18 cellular contexts compared by ENCODE assay signal in genomic region chr2:128451636-128452411, GRCh38.
A peak's percentile ranks its signal among the peaks of the same experiment; 100 is the strongest.
DNase-seq lines count a peak whose midpoint lies in the region; ATAC-seq and TF ChIP-seq lines count a peak whose summit lies in the region.
"Had no signal": no experiment of that assay in that cellular context is flagged by ENCODE, and none has a peak within 500 bp of the region (broad histone marks: within the 10 kb centered on the region; RNA-seq: fewer than 3 reads in every experiment).

No MANE protein-coding gene starts in this region.

- no peak overlapping the region for H4K5ac ChIP-seq in IMR-90 (ENCODE audit: low read depth, low read length)

- peak overlapping the region; percentile 23 for H2AK9ac ChIP-seq in IMR-90 (replicated peaks; ENCODE audit: low read depth, low read length, poor library complexity)

- no peak for TF ChIP-seq RAD21 in IMR-90 (IDR thresholded peaks at IDR 0.05; ENCODE audit: low read length)

- no peaks in the 10 kb centered on the region for H3K36me3 Mint-ChIP-seq in Caco-2 (ENCODE audit: insufficient read depth, unreplicated experiment)
- no peaks in the 10 kb centered on the region for H3K36me3 Mint-ChIP-seq in dendritic cell treated with granulocyte-macrophage colony-stimulating factor and Interleukin-4, amounts not matched to agents 40 ng/mL and 50 ng/mL, for 4 days (ENCODE audit: low read depth)
- H3K36me3 Mint-ChIP-seq: activated naive CD4-positive, alpha-beta T cell treated with anti-CD3 and anti-CD28 coated beads, Interleukin-2, amount 50 U/mL, for 72 hours; CD4-positive, CD25-positive, alpha-beta regulatory T cell had no signal

- H3K79me1 ChIP-seq in IMR-90 (ENCODE audit: low read depth in 1 of 2, low read length in 2 of 2): no peaks in the 10 kb centered on the region

- no peak overlapping the region for H2AK5ac ChIP-seq in IMR-90 (ENCODE audit: low read depth, low read length)

- CTCF ChIA-PET in Caco-2 (lab: Charles Lee) (no interaction called here), IMR-90 (lab: Yijun Ruan, JAX) (no interaction called here)

- no peak overlapping the region for H2BK120ac ChIP-seq in IMR-90 (ENCODE audit: low read depth, low read length)

- H3K9me3 ChIP-seq in Caco-2 (no peaks in the 10 kb centered on the region), IMR-90 (ENCODE audit: control insufficient read depth, insufficient read depth, low read length) (peaks cover 3% of the 10 kb centered on the region; the same call in 1 of the 2 replicates)
- H3K9me3 ChIP-seq: left lung, SJCRH30, spleen had no signal

- H2BK15ac ChIP-seq in IMR-90 (ENCODE audit: low read depth, low read length): no peak overlapping the region

- H3K27me3 ChIP-seq in Caco-2 (replicated peaks; ENCODE audit: control insufficient read depth, insufficient read depth, low read length) (no peaks in the 10 kb centered on the region), IMR-90 (ENCODE audit: control insufficient read depth, insufficient read depth, low read length) (peaks cover 19% of the 10 kb centered on the region)
- H3K27me3 ChIP-seq: left lung, SJCRH30 had no signal

- no peak overlapping the region for H3K14ac ChIP-seq in IMR-90 (replicated peaks; ENCODE audit: low read depth, low read length)

- H3K4me1 ChIP-seq in Caco-2 (no peaks in the 10 kb centered on the region), IMR-90 (ENCODE audit: control insufficient read depth, insufficient read depth, low read length) (no peaks in the 10 kb centered on the region)
- H3K4me1 ChIP-seq: left lung, SJCRH30 had no signal

- H3K27ac Mint-ChIP-seq in Caco-2 (ENCODE audit: unreplicated experiment): peak overlapping the region; percentile 5
- H3K27ac Mint-ChIP-seq in dendritic cell treated with granulocyte-macrophage colony-stimulating factor and Interleukin-4, amounts not matched to agents 40 ng/mL and 50 ng/mL, for 4 days: peak overlapping the region; percentile 27
- H3K27ac Mint-ChIP-seq: activated naive CD4-positive, alpha-beta T cell treated with anti-CD3 and anti-CD28 coated beads, Interleukin-2, amount 50 U/mL, for 72 hours; T-helper 1 cell treated with Interleukin-12 subunit alpha and Interleukin-12 subunit beta and Interleukin-4 antibody, amounts not matched to agents 30 μg/mL and 1 μg/mL, for 36 hours had no signal

- H3K36me3 ChIP-seq in Caco-2 (ENCODE audit: control insufficient read depth, insufficient read depth, low read length) (no peaks in the 10 kb centered on the region), IMR-90 (ENCODE audit: control insufficient read depth, insufficient read depth, low read length) (no peaks in the 10 kb centered on the region)
- H3K36me3 ChIP-seq: left lung, SJCRH30, spleen had no signal

- no peaks in the 10 kb centered on the region for H3K27me3 Mint-ChIP-seq in Caco-2 (ENCODE audit: insufficient read depth, unreplicated experiment)
- peaks cover 16% of the 10 kb centered on the region for H3K27me3 Mint-ChIP-seq in dendritic cell treated with granulocyte-macrophage colony-stimulating factor and Interleukin-4, amounts not matched to agents 40 ng/mL and 50 ng/mL, for 4 days

- dilution Hi-C loops in IMR-90 (cut with HindIII; ENCODE audit: low sequenced_read_pairs, unreplicated experiment): no loop called here

- H3K18ac ChIP-seq in IMR-90 (ENCODE audit: low read depth, low read length): no peak overlapping the region

- intact Hi-C loops in Caco-2 (cut with micrococcal nuclease; ENCODE audit: unreplicated experiment): no loop called here
- intact Hi-C loops in IMR-90 (cut with micrococcal nuclease): no loop called here
- intact Hi-C loops in dendritic cell treated with granulocyte-macrophage colony-stimulating factor and Interleukin-4, amounts not matched to agents 40 ng/mL and 50 ng/mL, for 4 days (cut with micrococcal nuclease): no loop called here
- intact Hi-C loops in sciatic nerve (cut with DNase I): no loop called here

- in situ Hi-C loops in IMR-90 (cut with MboI; ENCODE audit: low sequenced_read_pairs): no loop called here

- H3K4me2 ChIP-seq in IMR-90 (ENCODE audit: low read depth, low read length): no peak overlapping the region

- POLR2A ChIA-PET in Caco-2 (lab: Charles Lee): no interaction called here
- POLR2A ChIA-PET in IMR-90 (lab: Charles Lee; ENCODE audit: unreplicated experiment): no interaction called here

- no peak overlapping the region for H3K4me3 Mint-ChIP-seq in Caco-2 (ENCODE audit: unreplicated experiment)
- H3K4me3 Mint-ChIP-seq in dendritic cell treated with granulocyte-macrophage colony-stimulating factor and Interleukin-4, amounts not matched to agents 40 ng/mL and 50 ng/mL, for 4 days: no peak overlapping the region
- H3K4me3 Mint-ChIP-seq: CD4-positive, CD25-positive, alpha-beta regulatory T cell; neural crest cell; T-helper 1 cell treated with Interleukin-12 subunit alpha and Interleukin-12 subunit beta and Interleukin-4 antibody, amounts not matched to agents 30 μg/mL and 1 μg/mL, for 36 hours had no signal

- no peak overlapping the region for H2AFZ ChIP-seq in IMR-90 (replicated peaks; ENCODE audit: low read length, poor library complexity)

- H3K9me3 Mint-ChIP-seq in Caco-2 (ENCODE audit: unreplicated experiment): peaks cover 10% of the 10 kb centered on the region
- H3K9me3 Mint-ChIP-seq in dendritic cell treated with granulocyte-macrophage colony-stimulating factor and Interleukin-4, amounts not matched to agents 40 ng/mL and 50 ng/mL, for 4 days: no peaks in the 10 kb centered on the region
- H3K9me3 Mint-ChIP-seq: activated naive CD4-positive, alpha-beta T cell treated with anti-CD3 and anti-CD28 coated beads, Interleukin-2, amount 50 U/mL, for 72 hours; CD4-positive, CD25-positive, alpha-beta regulatory T cell; T-helper 1 cell treated with Interleukin-12 subunit alpha and Interleukin-12 subunit beta and Interleukin-4 antibody, amounts not matched to agents 30 μg/mL and 1 μg/mL, for 36 hours had no signal

- BruUV-seq in Caco-2 (replicated peaks; lab: Mats Ljungman, UMichigan): no TSS peak
- no TSS peak for BruUV-seq in IMR-90 (replicated peaks; lab: Mats Ljungman, UMichigan)

- TF ChIP-seq POLR2A in IMR-90 (IDR thresholded peaks at IDR 0.05; ENCODE audit: low read depth, low read length): no peak

- H3K4ac ChIP-seq in IMR-90 (ENCODE audit: low read depth, low read length): no peak overlapping the region

- H3K4me1 Mint-ChIP-seq in Caco-2 (ENCODE audit: low read depth, unreplicated experiment): no peaks in the 10 kb centered on the region
- H3K4me1 Mint-ChIP-seq in dendritic cell treated with granulocyte-macrophage colony-stimulating factor and Interleukin-4, amounts not matched to agents 40 ng/mL and 50 ng/mL, for 4 days (ENCODE audit: low read depth): peaks cover 17% of the 10 kb centered on the region
- H3K4me1 Mint-ChIP-seq: CD4-positive, CD25-positive, alpha-beta regulatory T cell had no signal

- no peak overlapping the region for H3K4me3 ChIP-seq in Caco-2 (ENCODE audit: low read depth, low read length)
- H3K4me3 ChIP-seq in IMR-90 (ENCODE audit: insufficient read depth, low read depth, low read length): no peak overlapping the region
- H3K4me3 ChIP-seq: left lung, SJCRH30, spleen had no signal

- 93% methylated on average over 3 of the region's 8 CpGs; no CpG with 5 or more reads in 1 of the 2 experiments for WGBS in IMR-90 (ENCODE audit: extremely low coverage in 2 of 2, insufficient read length in 1 of 2), 2 experiments

- no peak for DNase-seq in Caco-2
- no peak for DNase-seq in IMR-90
- peak; percentile 26 for DNase-seq in sciatic nerve (ENCODE audit: low spot score)
- no peak for DNase-seq in dedifferentiated amniotic fluid mesenchymal stem cell (ENCODE audit: extremely low spot score)
- DNase-seq in stimulated activated CD4-positive, alpha-beta T cell treated with anti-CD3 and anti-CD28 coated beads, Interleukin-4, amount 100 ng/mL, for 4 hours: no peak
- no peak for DNase-seq in GOT3 (lab: John Stamatoyannopoulos, UW)
- DNase-seq: CD4-positive, CD25-positive, alpha-beta regulatory T cell; DMS53; NCI-H1105; SJCRH30 had no signal

- no peaks in the 10 kb centered on the region for H4K20me1 ChIP-seq in IMR-90 (ENCODE audit: insufficient read depth, low read length)

- ATAC-seq in IMR-90 (ENCODE audit: low read depth): no peak
- ATAC-seq in sciatic nerve: no peak
- ATAC-seq in HG02759 (IDR thresholded peaks at IDR 0.05; ENCODE audit: unreplicated experiment): no peak
- ATAC-seq: activated naive CD4-positive, alpha-beta T cell treated with anti-CD3 and anti-CD28 coated beads, Interleukin-2, amount 50 U/mL, for 72 hours; HCT116; left lung had no signal

- no peak overlapping the region for H3K56ac ChIP-seq in IMR-90 (ENCODE audit: extremely low read depth, insufficient read depth, low read length)

- no peak overlapping the region for H4K91ac ChIP-seq in IMR-90 (ENCODE audit: insufficient read depth, low read depth, low read length)

- no peaks in the 10 kb centered on the region for H3K9me1 ChIP-seq in IMR-90 (ENCODE audit: insufficient read depth, low read length)

- H3K9ac ChIP-seq in IMR-90 (ENCODE audit: low read depth, low read length): no peak overlapping the region

- TF ChIP-seq CTCF in Caco-2 (IDR thresholded peaks at IDR 0.05; ENCODE audit: insufficient read depth in 1 of 2, low read depth in 1 of 2, low read length in 1 of 2, severe bottlenecking in 1 of 2, unreplicated experiment in 1 of 2): no peak
- TF ChIP-seq CTCF in IMR-90 (conservative IDR thresholded peaks at IDR 0.05; ENCODE audit: low read depth, low read length): no peak

- H3K23ac ChIP-seq in IMR-90 (ENCODE audit: low read depth, low read length): no peak overlapping the region

- no peak overlapping the region for H2BK5ac ChIP-seq in IMR-90 (ENCODE audit: low read depth, low read length, poor library complexity, severe bottlenecking)

- no peak overlapping the region for H3K27ac ChIP-seq in IMR-90 (ENCODE audit: insufficient read depth, low read length)
- H3K27ac ChIP-seq: left lung, SJCRH30, spleen had no signal

- H4K8ac ChIP-seq in IMR-90 (ENCODE audit: low read depth in 2 of 2, low read length in 2 of 2): no peak overlapping the region

- no peak overlapping the region for H2BK20ac ChIP-seq in IMR-90 (ENCODE audit: low read depth, low read length)

TF ChIP-seq in IMR-90, 13 proteins besides CTCF, POLR2A, EP300 and RAD21:
- no peak for TF ChIP-seq SMC3 (IDR thresholded peaks at IDR 0.05; ENCODE audit: low read depth, low read length)
TF ChIP-seq in IMR-90: peak in this region for 0.
